Comparison of ENCODE assay signal across 12 cellular contexts in the genomic region with DNA sequence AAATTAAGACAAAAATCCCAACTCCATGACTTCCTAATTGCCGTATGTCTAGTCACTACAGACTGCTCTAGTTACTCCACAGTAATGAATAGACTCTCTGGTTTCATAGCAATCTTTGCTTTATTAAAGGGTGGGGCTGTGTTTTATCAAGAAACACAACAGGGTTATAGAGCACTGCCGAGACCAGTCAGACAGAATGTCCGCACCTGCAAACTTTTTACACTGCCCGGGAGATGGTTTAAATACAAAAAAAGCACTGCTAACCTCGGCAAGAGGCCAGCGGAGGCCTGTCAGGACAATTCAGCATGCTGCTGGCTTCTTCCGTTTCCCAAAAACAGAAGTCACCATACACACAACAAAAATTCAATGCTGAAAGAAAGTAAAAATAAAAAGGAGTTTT.
DNase-seq lines count a peak whose midpoint lies in the region; ATAC-seq, FAIRE-seq and TF ChIP-seq lines count a peak whose summit lies in the region.
"Had no signal": no experiment of that assay in that cellular context is flagged by ENCODE, and none has a peak within 500 bp of the region (broad histone marks: within the 10 kb centered on the region; RNA-seq: fewer than 3 reads in every experiment).

No MANE protein-coding gene starts in this region.

- H3K4me1 Mint-ChIP-seq in immature natural killer cell: peaks cover 48 to 65% of the 10 kb centered on the region in 2 donors
- H3K4me1 Mint-ChIP-seq in stimulated activated naive B cell treated with anti-CD40 and anti-IgM and Interleukin-4, amounts not matched to agents 10 μg/mL and 1 μg/mL and 100 μg/mL, for 72 hours: peaks cover 62 to 88% of the 10 kb centered on the region in 2 donors

- H3K79me2 ChIP-seq in Karpas-422 (ENCODE audit: low read length): no peaks in the 10 kb centered on the region

- H3K9me3 Mint-ChIP-seq in immature natural killer cell: no peaks in the 10 kb centered on the region
- H3K9me3 Mint-ChIP-seq in stimulated activated naive B cell treated with anti-CD40 and anti-IgM and Interleukin-4, amounts not matched to agents 10 μg/mL and 1 μg/mL and 100 μg/mL, for 72 hours: no peaks in the 10 kb centered on the region

- no peak overlapping the region for H3K9ac ChIP-seq in Karpas-422 (ENCODE audit: low read length)

- TF ChIP-seq CTCF in bronchial epithelial cell (IDR thresholded peaks at IDR 0.05; ENCODE audit: insufficient read depth, low read length, severe bottlenecking): no peak

- H2AFZ ChIP-seq in Karpas-422 (ENCODE audit: low read length): no peak overlapping the region

- H3K4me2 ChIP-seq in Karpas-422 (ENCODE audit: low read depth, low read length, poor library complexity, severe bottlenecking): peak overlapping the region; percentile 26

- H3K9me3 ChIP-seq in Karpas-422 (ENCODE audit: low read length): no peaks in the 10 kb centered on the region

- H3K36me3 ChIP-seq in Karpas-422 (ENCODE audit: insufficient read depth, low read length) (no peaks in the 10 kb centered on the region), bronchial epithelial cell (ENCODE audit: control insufficient read depth, insufficient read depth, low read length) (peaks cover 7% of the 10 kb centered on the region)

- peaks cover 0 to 4% (median 0%) of the 10 kb centered on the region in 3 donors for H3K27me3 Mint-ChIP-seq in immature natural killer cell (ENCODE audit: low read depth in 3 of 3)
- H3K27me3 Mint-ChIP-seq in stimulated activated naive B cell treated with anti-CD40 and anti-IgM and Interleukin-4, amounts not matched to agents 10 μg/mL and 1 μg/mL and 100 μg/mL, for 72 hours: no peaks in the 10 kb centered on the region

- H3K4me3 ChIP-seq in Karpas-422 (ENCODE audit: low read length) (no peak overlapping the region), bronchial epithelial cell (ENCODE audit: low read depth, low read length) (no peak overlapping the region)

- DNase-seq in Karpas-422 (no peak), bronchial epithelial cell (ENCODE audit: low read depth) (peak; percentile 67), immature natural killer cell (no peak), NCI-H1048 (lab: John Stamatoyannopoulos, UW) (no peak), NCI-H2227 treated with DMSO at 0.1 percent for 48 hours (lab: John Stamatoyannopoulos, UW) (no peak), occipital lobe (lab: John Stamatoyannopoulos, UW) (no peak), NCI-H1092 treated with DMSO at 0.1 percent for 48 hours (lab: John Stamatoyannopoulos, UW) (no peak)
- no peak for DNase-seq in stimulated activated naive B cell treated with anti-CD40 and anti-IgM and Interleukin-4, amounts not matched to agents 10 μg/mL and 1 μg/mL and 100 μg/mL, for 72 hours
- DNase-seq: activated T-cell treated with anti-CD3 and anti-CD28 coated beads, Interleukin-2, amount 50 U/mL, for 1 hour; DMS153; NCI-H69 had no signal

- H3K4me3 Mint-ChIP-seq in immature natural killer cell: no peak overlapping the region
- H3K4me3 Mint-ChIP-seq in stimulated activated naive B cell treated with anti-CD40 and anti-IgM and Interleukin-4, amounts not matched to agents 10 μg/mL and 1 μg/mL and 100 μg/mL, for 72 hours: peak overlapping the region; percentile 46 to 51

- peaks cover 6 to 50% (median 19%) of the 10 kb centered on the region in 3 donors for H3K36me3 Mint-ChIP-seq in immature natural killer cell
- H3K36me3 Mint-ChIP-seq in stimulated activated naive B cell treated with anti-CD40 and anti-IgM and Interleukin-4, amounts not matched to agents 10 μg/mL and 1 μg/mL and 100 μg/mL, for 72 hours: peaks cover 59 to 81% of the 10 kb centered on the region in 2 donors

- peak overlapping the region in 5 of 6 donors; percentile 40 to 98 (median 70) for H3K27ac Mint-ChIP-seq in immature natural killer cell
- peak overlapping the region; percentile 32 for H3K27ac Mint-ChIP-seq in stimulated activated naive B cell treated with anti-CD40 and anti-IgM and Interleukin-4, amounts not matched to agents 10 μg/mL and 1 μg/mL and 100 μg/mL, for 72 hours

- H3K27me3 ChIP-seq in Karpas-422 (ENCODE audit: low read length) (no peaks in the 10 kb centered on the region), bronchial epithelial cell (ENCODE audit: control insufficient read depth, insufficient read depth, low read length) (no peaks in the 10 kb centered on the region)

- no peak for ATAC-seq in stimulated activated naive B cell treated with anti-CD40 and anti-IgM and Interleukin-4, amounts not matched to agents 10 μg/mL and 1 μg/mL and 100 μg/mL, for 72 hours (replicated peaks)

- H3K27ac ChIP-seq in Karpas-422 (ENCODE audit: low read length): peak overlapping the region; percentile 67

- H4K20me1 ChIP-seq in Karpas-422 (ENCODE audit: insufficient read depth, low read depth, low read length): no peaks in the 10 kb centered on the region

- no peaks in the 10 kb centered on the region for H3K9me2 ChIP-seq in Karpas-422 (replicated peaks; ENCODE audit: insufficient read depth, low read length)

- H3K4me1 ChIP-seq in Karpas-422 (ENCODE audit: low read length): peaks cover 30% of the 10 kb centered on the region

- no peak for FAIRE-seq in bronchial epithelial cell (lab: Jason Lieb, UNC)
- FAIRE-seq: GM18507 had no signal

Comparison
In these comparisons a context has a peak if more than half of its experiments do, and no peak if none do; other contexts are left out.
1. H3K4me3 Mint-ChIP-seq: peak in stimulated activated naive B cell treated with anti-CD40 and anti-IgM and Interleukin-4, amounts not matched to agents 10 μg/mL and 1 μg/mL and 100 μg/mL, for 72 hours (2 of 2); none in immature natural killer cell (0 of 5).